In genomic region chr2:169137924-169138323, GRCh38 we compare ENCODE assay signal across 15 cellular contexts.
DNase-seq lines count a peak whose midpoint lies in the region; TF ChIP-seq lines count a peak whose summit lies in the region.
"Had no signal": no experiment of that assay in that cellular context is flagged by ENCODE, and none has a peak within 500 bp of the region (broad histone marks: within the 10 kb centered on the region; RNA-seq: fewer than 3 reads in every experiment).

No MANE protein-coding gene starts in this region.

- no peak overlapping the region for H3K4ac ChIP-seq in mesendoderm (ENCODE audit: low read depth, low read length)

- no peaks in the 10 kb centered on the region for H3K36me3 ChIP-seq in mesendoderm (ENCODE audit: control insufficient read depth, insufficient read depth, low read length)
- H3K36me3 ChIP-seq: HAP-1 had no signal

- 0 out of 2 replicates have a peak, but pooled peaks have one; percentile 35 for TF ChIP-seq EP300 in Ishikawa (IDR thresholded peaks at IDR 0.05; ENCODE audit: borderline replicate concordance)

- no peak overlapping the region for H4K8ac ChIP-seq in mesendoderm (ENCODE audit: low read depth, low read length)

- DNase-seq in NCI-H748 (lab: John Stamatoyannopoulos, UW; ENCODE audit: unreplicated experiment) (peak; percentile 45), NCI-H748 treated with DMSO at 0.1 percent for 48 hours (lab: John Stamatoyannopoulos, UW) (no peak), OCI-M1 (lab: John Stamatoyannopoulos, UW) (peak; percentile 20), mesendoderm (no peak), KG1 (lab: John Stamatoyannopoulos, UW) (no peak), NCI-H1092 (lab: John Stamatoyannopoulos, UW) (no peak)
- DNase-seq: AML-193; CD4-positive, alpha-beta T cell; DMS153; DMS79; GDM1; GM23248 had no signal

- no peaks in the 10 kb centered on the region for H3K79me1 ChIP-seq in mesendoderm (ENCODE audit: low read length)

- no CpG with 5 or more reads among the region's 2 CpGs for WGBS in mesendoderm (ENCODE audit: extremely low coverage, insufficient coverage, low lambda C conversion rate)

- peaks cover 15% of the 10 kb centered on the region for H3K4me1 ChIP-seq in mesendoderm (ENCODE audit: control insufficient read depth, low read depth, low read length)
- H3K4me1 ChIP-seq: HAP-1 had no signal

- H3K79me2 ChIP-seq in mesendoderm (ENCODE audit: control insufficient read depth, insufficient read depth, low read length) = no peaks in the 10 kb centered on the region

- no peak overlapping the region for H3K56ac ChIP-seq in mesendoderm (ENCODE audit: low read length)

- no peak overlapping the region for H2BK5ac ChIP-seq in mesendoderm (ENCODE audit: low read length)

- H3K18ac ChIP-seq in mesendoderm (ENCODE audit: low read length) = peak overlapping the region; percentile 78

- H3K9ac ChIP-seq in mesendoderm (ENCODE audit: low read length) = no peak overlapping the region
- H3K9ac ChIP-seq: GM23248 had no signal

- no peak overlapping the region for H3K27ac ChIP-seq in mesendoderm (ENCODE audit: low read depth, low read length)
- H3K27ac ChIP-seq: C4-2B, GM23248 had no signal

- no peak overlapping the region for H3K23ac ChIP-seq in mesendoderm (ENCODE audit: low read length)

- no peak for TF ChIP-seq RAD21 in Ishikawa (IDR thresholded peaks at IDR 0.05; ENCODE audit: low read depth)

- H4K5ac ChIP-seq in mesendoderm (ENCODE audit: low read length) = no peak overlapping the region

- H2BK120ac ChIP-seq in mesendoderm (ENCODE audit: low read depth, low read length) = no peak overlapping the region

- H3K4me2 ChIP-seq in mesendoderm (ENCODE audit: low read length) = no peak overlapping the region

- no peaks in the 10 kb centered on the region for H3K27me3 ChIP-seq in mesendoderm (ENCODE audit: insufficient read depth, low read length, poor library complexity)

- no peak overlapping the region for H3K4me3 ChIP-seq in mesendoderm (ENCODE audit: low read length)
- H3K4me3 ChIP-seq: GM23248, HAP-1 had no signal

- H2AK5ac ChIP-seq in mesendoderm (ENCODE audit: low read length) = no peak overlapping the region

- peak overlapping the region; percentile 86 for H2BK15ac ChIP-seq in mesendoderm (replicated peaks; ENCODE audit: low read depth)

TF ChIP-seq in Ishikawa, 13 proteins besides CTCF, POLR2A, EP300 and RAD21:
- TF ChIP-seq YY1 (IDR thresholded peaks at IDR 0.05; ENCODE audit: low read depth) (no peak), NFIC (IDR thresholded peaks at IDR 0.05) (peak; percentile 70)

Comparison
In these comparisons a context has a peak if more than half of its experiments do, and no peak if none do; other contexts are left out.
1. DNase-seq: peak in NCI-H748 (single experiment) and OCI-M1 (single experiment); none in NCI-H748 treated with DMSO at 0.1 percent for 48 hours (single experiment), mesendoderm (single experiment), KG1 (single experiment) and NCI-H1092 (single experiment).